ENCODE assay signal across 8 cellular contexts in genomic region chr7:78020131-78020873, GRCh38.
DNase-seq lines count a peak whose midpoint lies in the region; TF ChIP-seq lines count a peak whose summit lies in the region.

No MANE protein-coding gene starts in this region.

- in situ Hi-C loops in astrocyte of the spinal cord (cut with HindIII; ENCODE audit: low sequenced_read_pairs) = no loop called here

- H4K5ac ChIP-seq in H9 (ENCODE audit: insufficient read length, low read depth, low read length) = no peak overlapping the region

- TF ChIP-seq CTCF in H9 (conservative IDR thresholded peaks at IDR 0.05) (peak; percentile 86), astrocyte of the spinal cord (IDR thresholded peaks at IDR 0.05; ENCODE audit: low read depth, low read length) (peak; percentile 66), hepatocyte (IDR thresholded peaks at IDR 0.05; ENCODE audit: poor library complexity) (peak; percentile 93)

- H2BK5ac ChIP-seq in H9 (ENCODE audit: insufficient read length, low read length) = no peak overlapping the region

- no peaks in the 10 kb centered on the region for H3K9me2 ChIP-seq in hepatocyte (replicated peaks; ENCODE audit: insufficient read depth)

- H3K18ac ChIP-seq in H9 (ENCODE audit: insufficient read length, low read depth, low read length) = no peak overlapping the region

- H3K4me3 ChIP-seq in astrocyte of the spinal cord (ENCODE audit: low read depth, low read length) (peak overlapping the region; percentile 58), hepatocyte (peak overlapping the region; percentile 69), rectal smooth muscle tissue (ENCODE audit: low read length) (peak overlapping the region; percentile 66)

- H2BK12ac ChIP-seq in H9 (ENCODE audit: insufficient read length, low read depth, low read length) = no peak overlapping the region

- H4K91ac ChIP-seq in H9 (ENCODE audit: insufficient read length, low read depth, low read length) = no peak overlapping the region

- H3K9me3 ChIP-seq in H9 (ENCODE audit: control insufficient read depth, low read depth, low read length) = no peaks in the 10 kb centered on the region
- no peaks in the 10 kb centered on the region for H3K9me3 ChIP-seq in hepatocyte (ENCODE audit: low read depth)

- no peak overlapping the region for H4K8ac ChIP-seq in H9 (replicated peaks; ENCODE audit: insufficient read length, low read depth, low read length)

- no peak overlapping the region for H3T11ph ChIP-seq in H9 (ENCODE audit: low read length)

- H3K4me3 Mint-ChIP-seq in H9 = peak overlapping the region; percentile 65 to 73

- H3K27ac ChIP-seq in H9 (ENCODE audit: insufficient read length, low read depth, low read length) = no peak overlapping the region
- peak overlapping the region; percentile 94 for H3K27ac ChIP-seq in hepatocyte
- H3K27ac ChIP-seq in rectal smooth muscle tissue (ENCODE audit: low read depth, low read length) = peak overlapping the region; percentile 92

- H2BK20ac ChIP-seq in H9 (ENCODE audit: low read depth, low read length, poor library complexity, severe bottlenecking) = no peak overlapping the region

- H3K23me2 ChIP-seq in H9 (ENCODE audit: insufficient read length, low read depth, low read length, poor library complexity, severe bottlenecking) = peaks cover 3% of the 10 kb centered on the region

- H2AK5ac ChIP-seq in H9 (ENCODE audit: insufficient read length, low read length) = no peak overlapping the region

- H3K36me3 ChIP-seq in hepatocyte (replicated peaks; ENCODE audit: insufficient read depth, low read depth) = no peaks in the 10 kb centered on the region
- no peaks in the 10 kb centered on the region for H3K36me3 ChIP-seq in rectal smooth muscle tissue (ENCODE audit: control insufficient read depth, insufficient read depth, low read length)

- H4K20me1 ChIP-seq in H9 (ENCODE audit: control insufficient read depth, insufficient read depth, insufficient read length) (no peaks in the 10 kb centered on the region), hepatocyte (ENCODE audit: insufficient read depth, poor library complexity, severe bottlenecking) (no peaks in the 10 kb centered on the region)

- peaks cover 19 to 25% of the 10 kb centered on the region in 2 experiments for H3K4me1 Mint-ChIP-seq in H9

- peak overlapping the region; percentile 53 for H3K4me2 ChIP-seq in H9 (ENCODE audit: insufficient read depth, insufficient read length, low read length)
- peak overlapping the region; percentile 76 for H3K4me2 ChIP-seq in hepatocyte

- no peak overlapping the region for H2AFZ ChIP-seq in H9 (ENCODE audit: low read length)
- H2AFZ ChIP-seq in hepatocyte = peak overlapping the region; percentile 96

- H3K14ac ChIP-seq in H9 (ENCODE audit: insufficient read depth, low read length) = no peak overlapping the region

- H3K27me3 ChIP-seq in H9 (ENCODE audit: insufficient read depth, low read length) = peaks cover 2% of the 10 kb centered on the region; the same call in 1 of the 2 replicates
- no peaks in the 10 kb centered on the region for H3K27me3 ChIP-seq in hepatocyte
- H3K27me3 ChIP-seq in rectal smooth muscle tissue (ENCODE audit: control insufficient read depth, insufficient read depth, low read length) = no peaks in the 10 kb centered on the region

- no peak overlapping the region for H3K23ac ChIP-seq in H9 (ENCODE audit: insufficient read length, low read depth, low read length)

- no peak overlapping the region for H2BK120ac ChIP-seq in H9 (ENCODE audit: low read depth, low read length, poor library complexity, severe bottlenecking)

- H3K9me3 Mint-ChIP-seq in H9 = no peaks in the 10 kb centered on the region

- no peak overlapping the region for H3K9ac ChIP-seq in H9 (ENCODE audit: extremely low read depth, insufficient read length, low read length)
- peak overlapping the region; percentile 72 for H3K9ac ChIP-seq in rectal smooth muscle tissue (ENCODE audit: low read length)

- no peak overlapping the region; the same call in 1 of the 2 replicates for H2BK15ac ChIP-seq in H9 (ENCODE audit: low read depth, low read length)

- peaks cover 15% of the 10 kb centered on the region for H3K27me3 Mint-ChIP-seq in H9 (ENCODE audit: low read depth)

- H3K79me1 ChIP-seq in H9 (ENCODE audit: insufficient read depth, low read depth, low read length, poor library complexity, severe bottlenecking) = no peaks in the 10 kb centered on the region

- H3K4ac ChIP-seq in H9 (ENCODE audit: low read depth, low read length) = no peak overlapping the region

- H3K79me2 ChIP-seq in H9 (ENCODE audit: insufficient read depth, low read length) (no peaks in the 10 kb centered on the region), hepatocyte (peaks cover 7% of the 10 kb centered on the region)

- no CpG with 5 or more reads among the region's 25 CpGs for WGBS in H9 (ENCODE audit: extremely low coverage, insufficient read length, low lambda C conversion rate)
- 9% methylated on average over 22 of the region's 25 CpGs for WGBS in hepatocyte (ENCODE audit: low lambda C conversion rate, missing lambda C conversion rate)

- no peaks in the 10 kb centered on the region for H3K36me3 Mint-ChIP-seq in H9 (ENCODE audit: insufficient read depth in 1 of 3, low read depth in 3 of 3)

- no peak overlapping the region for H3K27ac Mint-ChIP-seq in H9

- H3K4me1 ChIP-seq in H9 (ENCODE audit: insufficient read depth, low read length) = no peaks in the 10 kb centered on the region
- H3K4me1 ChIP-seq in hepatocyte (ENCODE audit: insufficient read depth) = peaks cover 17% of the 10 kb centered on the region
- peaks cover 9% of the 10 kb centered on the region for H3K4me1 ChIP-seq in rectal smooth muscle tissue (ENCODE audit: control insufficient read depth, insufficient read depth, low read length)

- DNase-seq in activated effector memory CD4-positive, alpha-beta T cell treated with Interleukin-2 at 50 U/mL for 16 hours = peak; percentile 8
- no peak for DNase-seq in activated effector memory CD4-positive, alpha-beta T cell treated with anti-CD3 and anti-CD28 coated beads, Interleukin-2, amount 50 U/mL, for 16 hours
- DNase-seq in H9 (no peak), LHCN-M2 (ENCODE audit: low read depth) (peak; percentile 89), RPMI8226 (peak; percentile 33), astrocyte of the spinal cord (ENCODE audit: low read depth, low spot score) (peak; percentile 81), hepatocyte (ENCODE audit: low spot score) (peak; percentile 85)

- H3K56ac ChIP-seq in H9 (ENCODE audit: insufficient read length, low read depth, low read length) = no peak overlapping the region

Comparison
In these comparisons a context has a peak if more than half of its experiments do, and no peak if none do; other contexts are left out.
1. DNase-seq: peak in activated effector memory CD4-positive, alpha-beta T cell treated with Interleukin-2 at 50 U/mL for 16 hours (single experiment), LHCN-M2 (single experiment), RPMI8226 (single experiment), astrocyte of the spinal cord (single experiment) and hepatocyte (single experiment); none in activated effector memory CD4-positive, alpha-beta T cell treated with anti-CD3 and anti-CD28 coated beads, Interleukin-2, amount 50 U/mL, for 16 hours (single experiment) and H9 (single experiment).
2. Peak in every context shown above with its lines, with median percentiles within 50 percentile points of each other: CTCF ChIP-seq and H3K4me3 ChIP-seq.